18 cellular contexts compared by ENCODE assay signal in genomic region chr6:33718713-33719112, GRCh38. TPM values are rescaled to one million over a fixed set of nuclear protein-coding genes. Genes with fewer than 3 reads are reported as not detected.
DNase-seq lines count a peak whose midpoint lies in the region; ATAC-seq, FAIRE-seq and TF ChIP-seq lines count a peak whose summit lies in the region.
"Had no signal": no experiment of that assay in that cellular context is flagged by ENCODE, and none has a peak within 500 bp of the region (broad histone marks: within the 10 kb centered on the region; RNA-seq: fewer than 3 reads in every experiment).

No MANE protein-coding gene starts in this region.

- no peaks in the 10 kb centered on the region for H3K79me2 ChIP-seq in GM12878 (ENCODE audit: control insufficient read depth, insufficient read depth, low read length)

- no peak for TF ChIP-seq EP300 in GM12878 (IDR thresholded peaks at IDR 0.05; ENCODE audit: borderline replicate concordance in 1 of 2, control insufficient read depth in 1 of 2, low read depth in 2 of 2, low read length in 2 of 2)

- no peaks in the 10 kb centered on the region for H4K20me1 ChIP-seq in GM12878 (ENCODE audit: control insufficient read depth, insufficient read depth)

- H3K27me3 ChIP-seq in GM12878 (replicated peaks in 1 of 2; ENCODE audit: control insufficient read depth in 2 of 2, insufficient read depth in 2 of 2, low read length in 1 of 2): peaks cover 4 to 6% of the 10 kb centered on the region in 2 experiments; a peak in 2 of 4 replicates
- no peaks in the 10 kb centered on the region for H3K27me3 ChIP-seq in psoas muscle (ENCODE audit: insufficient read depth in 3 of 3, low read length in 2 of 3)

- H3K4me1 Mint-ChIP-seq in stimulated activated naive CD8-positive, alpha-beta T cell treated with anti-CD3 and anti-CD28 coated beads, Interleukin-15, amount 100 ng/mL, for 72 hours: peaks cover 5% of the 10 kb centered on the region
- peaks cover 11% of the 10 kb centered on the region for H3K4me1 Mint-ChIP-seq in chondrocyte (ENCODE audit: low read depth)

- H3K36me3 Mint-ChIP-seq in chondrocyte (ENCODE audit: low read depth): no peaks in the 10 kb centered on the region

- no peak overlapping the region for H3K4me3 Mint-ChIP-seq in stimulated activated naive CD8-positive, alpha-beta T cell treated with anti-CD3 and anti-CD28 coated beads, Interleukin-15, amount 100 ng/mL, for 72 hours
- no peak overlapping the region for H3K4me3 Mint-ChIP-seq in chondrocyte (ENCODE audit: unreplicated experiment)

- intact Hi-C loops in GM12878 (cut with micrococcal nuclease; ENCODE audit: unreplicated experiment): no loop called here
- intact Hi-C loops in psoas muscle (cut with DNase I): no loop called here

- DNase-seq in stimulated activated naive CD8-positive, alpha-beta T cell treated with anti-CD3 and anti-CD28 coated beads, Interleukin-15, amount 100 ng/mL, for 72 hours: no peak
- DNase-seq in stimulated activated naive CD8-positive, alpha-beta T cell treated with anti-CD3 and anti-CD28 coated beads, Interleukin-15, Interleukin-2, amounts not matched to agents 100 U/mL and 50 U/mL, for 24 hours: no peak
- DNase-seq in GM12878 (ENCODE audit: low read depth, low spot score) (no peak), psoas muscle (no peak), caudate nucleus (lab: John Stamatoyannopoulos, UW) (no peak), chondrocyte (ENCODE audit: low spot score) (no peak), H54 (ENCODE audit: insufficient read length, low spot score) (no peak)
- DNase-seq: activated CD4-positive, alpha-beta T cell treated with anti-CD3 and anti-CD28 coated beads for 48 hours; activated effector memory CD4-positive, alpha-beta T cell treated with Interleukin-2 at 50 U/mL for 16 hours; islet precursor cell; mesendoderm; NCI-H1048; NCI-H2081 treated with DMSO at 0.1 percent for 48 hours; trophoblast cell had no signal

- H3K9me3 ChIP-seq in GM12878 (replicated peaks; ENCODE audit: control insufficient read depth, insufficient read depth, low read length) (no peaks in the 10 kb centered on the region), psoas muscle (no peaks in the 10 kb centered on the region)

- ATAC-seq in stimulated activated naive CD8-positive, alpha-beta T cell treated with anti-CD3 and anti-CD28 coated beads, Interleukin-15, amount 100 ng/mL, for 72 hours: peak; percentile 40
- ATAC-seq in stimulated activated naive CD8-positive, alpha-beta T cell treated with anti-CD3 and anti-CD28 coated beads, Interleukin-15, Interleukin-2, amounts not matched to agents 100 U/mL and 50 U/mL, for 24 hours: no peak
- ATAC-seq in GM12878: peak; percentile 27
- peak in 3 of 4 donors; percentile 5 to 18 (median 8) for ATAC-seq in psoas muscle
- no peak for ATAC-seq in HG03342 (IDR thresholded peaks at IDR 0.05; ENCODE audit: unreplicated experiment)
- ATAC-seq: HCT116 had no signal

- H3K4me1 ChIP-seq in GM12878 (ENCODE audit: control insufficient read depth, insufficient read depth, low read length) (peaks cover 12% of the 10 kb centered on the region), psoas muscle (peaks cover 6% of the 10 kb centered on the region)

- POLR2A ChIA-PET in GM12878 (lab: Charles Lee): no interaction called here

- no peak overlapping the region for H3K27ac Mint-ChIP-seq in stimulated activated naive CD8-positive, alpha-beta T cell treated with anti-CD3 and anti-CD28 coated beads, Interleukin-15, amount 100 ng/mL, for 72 hours
- no peak overlapping the region for H3K27ac Mint-ChIP-seq in chondrocyte (ENCODE audit: unreplicated experiment)

- SMC1A ChIA-PET in GM12878 (lab: Charles Lee; ENCODE audit: uncharacterized antibody, unreplicated experiment): no interaction called here

- TF ChIP-seq RAD21 in GM12878 (IDR thresholded peaks at IDR 0.05; ENCODE audit: insufficient read depth, low read depth, low read length): no peak

- H3K27ac ChIP-seq in GM12878 (ENCODE audit: control insufficient read depth, insufficient read depth) (no peak overlapping the region), psoas muscle (peak overlapping the region; percentile 69), caudate nucleus (ENCODE audit: low read depth, low read length) (no peak overlapping the region)

- RAD21 ChIA-PET in GM12878 (lab: Charles Lee; ENCODE audit: unreplicated experiment): no interaction called here

- no peak for FAIRE-seq in GM12878 (lab: Jason Lieb, UNC)
- no peak for FAIRE-seq in H54 (lab: Jason Lieb, UNC)

- 57% methylated on average over 2 of the region's 2 CpGs for WGBS in GM12878 (ENCODE audit: insufficient coverage, insufficient replicate concordance, low lambda C conversion rate, missing lambda C conversion rate)
- 95 to 100% (median 99%) methylated on average over 2 of the region's 2 CpGs for WGBS in psoas muscle, 3 donors

- no peaks in the 10 kb centered on the region for H3K9me3 Mint-ChIP-seq in stimulated activated naive CD8-positive, alpha-beta T cell treated with anti-CD3 and anti-CD28 coated beads, Interleukin-15, amount 100 ng/mL, for 72 hours
- H3K9me3 Mint-ChIP-seq in chondrocyte (ENCODE audit: low read depth): no peaks in the 10 kb centered on the region

- in situ Hi-C loops in GM12878 (cut with MboI): no loop called here

- H3K4me3 ChIP-seq in GM12878 (no peak overlapping the region), psoas muscle (no peak overlapping the region)

- no TSS peak for BruUV-seq in GM12878 (replicated peaks; lab: Mats Ljungman, UMichigan)

- TF ChIP-seq POLR2A in GM12878 (IDR thresholded peaks at IDR 0.05; ENCODE audit: low read depth, low read length): no peak
- no peak for TF ChIP-seq POLR2A in H54 (IDR thresholded peaks at IDR 0.05; ENCODE audit: low read depth, low read length)

- no peak overlapping the region for H3K9ac ChIP-seq in GM12878 (ENCODE audit: control insufficient read depth, insufficient read depth, low read length)

- H3K27me3 Mint-ChIP-seq in stimulated activated naive CD8-positive, alpha-beta T cell treated with anti-CD3 and anti-CD28 coated beads, Interleukin-15, amount 100 ng/mL, for 72 hours: no peaks in the 10 kb centered on the region
- H3K27me3 Mint-ChIP-seq in chondrocyte (ENCODE audit: low read depth): peaks cover 2% of the 10 kb centered on the region

- TF ChIP-seq CTCF in GM12878 (IDR thresholded peaks at IDR 0.05 in 2 of 3, conservative IDR thresholded peaks at IDR 0.05 in 1 of 3; ENCODE audit: control insufficient read depth in 2 of 3, extremely low read depth in 1 of 3, insufficient read depth in 1 of 3, low read depth in 3 of 3, low read length in 3 of 3) (no peak), psoas muscle (IDR thresholded peaks at IDR 0.05) (no peak), chondrocyte (IDR thresholded peaks at IDR 0.05) (no peak)

- H2AFZ ChIP-seq in GM12878 (ENCODE audit: control insufficient read depth, low read depth, low read length): no peak overlapping the region

- H3K36me3 ChIP-seq in GM12878 (ENCODE audit: control insufficient read depth in 2 of 2, insufficient read depth in 2 of 2, low read length in 1 of 2) (no peaks in the 10 kb centered on the region; a peak in 1 of 4 replicates), psoas muscle (ENCODE audit: insufficient read depth in 1 of 2, low read depth in 1 of 2) (peaks cover 0 to 25% of the 10 kb centered on the region in 2 donors)

- no peak overlapping the region for H3K4me2 ChIP-seq in GM12878 (ENCODE audit: control insufficient read depth, insufficient read depth)

- CTCF ChIA-PET in GM12878 (lab: Yijun Ruan, JAX): interaction anchor here (0.9 kb wide), 1 partner anchor 8 kb away, joined by 3 read pairs; the partner anchor contains the start of gene UQCC2

TF ChIP-seq in GM12878, 131 proteins besides CTCF, POLR2A, EP300 and RAD21 (continues in another document):
- TF ChIP-seq POU2F2 (IDR thresholded peaks at IDR 0.05; ENCODE audit: borderline replicate concordance, low read depth, low read length): no peak

RNA-seq across cellular contexts. Expression of gene UQCC2, which starts 7.2 kb away (rescaled TPM):
- total RNA-seq in GM12878 (2013; cell fraction: nucleolus; rRNA removed): 12.7 and 13.3 TPM in 2 replicates
- total RNA-seq in GM12878 (2014; rRNA removed): 40.6 and 44.0 TPM in 2 replicates
- total RNA-seq in GM12878 (2014; rRNA removed; fragmentation: Illumina TruSeq; extraction: Trizol): 54.5 and 60.1 TPM in 2 replicates
- total RNA-seq in GM12878 (2021): 80.6 and 90.2 TPM in 2 replicates
- 7.9 TPM for polyA plus RNA-seq in GM12878 (2011; ENCODE audit: low read depth)
- polyA plus RNA-seq in GM12878 (2011; rRNA removed): 37.1 and 44.3 TPM in 2 replicates
- 12.9 and 21.3 TPM in 2 replicates for polyA plus RNA-seq in GM12878 (2011; cell fraction: cytosol; rRNA removed)
- polyA plus RNA-seq in GM12878 (2011; cell fraction: nucleus; rRNA removed): 11.8 and 18.5 TPM in 2 replicates
- 56.3 and 86.6 TPM in 2 replicates for polyA plus RNA-seq in GM12878 (2012)
- 27.3 and 61.8 TPM in 2 replicates for polyA plus RNA-seq in GM12878 (2014; fragmentation: Illumina TruSeq; extraction: Trizol)
- 100 to 1,000 TPM; 433 to 478 TPM for polyA plus RNA-seq in GM12878 (2014; fragmentation: Nextera tagmentation; extraction: Ambion mirVana)
- 43.5 and 44.2 TPM in 2 replicates for polyA plus RNA-seq in GM12878 (2014; rRNA removed)
- polyA plus RNA-seq in GM12878 (2016; fragmentation: Nextera tagmentation; extraction: Ambion mirVana): 100 to 1,000 TPM; 206 to 230 TPM
- 6.4 and 8.3 TPM in 2 replicates for polyA minus RNA-seq in GM12878 (2011; rRNA and poly(A)+ RNA removed)
- 7.2 and 16.2 TPM in 2 replicates for polyA minus RNA-seq in GM12878 (2011; cell fraction: cytosol; rRNA and poly(A)+ RNA removed)
- 4.1 and 5.9 TPM in 2 replicates for polyA minus RNA-seq in GM12878 (2011; cell fraction: nucleus; rRNA and poly(A)+ RNA removed)
- 100 to 1,000 TPM; 118 to 184 (median 145) TPM for total RNA-seq in psoas muscle
- 100 to 1,000 TPM; 129 to 158 (median 141) TPM for polyA plus RNA-seq in psoas muscle
- 64.5 to 80.2 TPM (median 67.6 TPM) in 3 replicates for total RNA-seq in chondrocyte

RNA-seq across cellular contexts. Expression of gene IP6K3, which starts 28.0 kb away (rescaled TPM):
- not detected in 2 replicates for total RNA-seq in GM12878 (2013; cell fraction: nucleolus; rRNA removed)
- total RNA-seq in GM12878 (2014; rRNA removed): not detected in 2 replicates
- total RNA-seq in GM12878 (2014; rRNA removed; fragmentation: Illumina TruSeq; extraction: Trizol): not detected in 2 replicates
- not detected in 2 replicates for total RNA-seq in GM12878 (2021)
- not detected for polyA plus RNA-seq in GM12878 (2011; ENCODE audit: low read depth)
- polyA plus RNA-seq in GM12878 (2011; rRNA removed): 0.15 TPM in 1 of 2 replicates, not detected in the other
- polyA plus RNA-seq in GM12878 (2011; cell fraction: cytosol; rRNA removed): 0.01 TPM in 1 of 2 replicates, not detected in the other
- polyA plus RNA-seq in GM12878 (2011; cell fraction: nucleus; rRNA removed): not detected in 2 replicates
- polyA plus RNA-seq in GM12878 (2012): not detected in 2 replicates
- polyA plus RNA-seq in GM12878 (2014; fragmentation: Illumina TruSeq; extraction: Trizol): not detected in 2 replicates
- polyA plus RNA-seq in GM12878 (2014; fragmentation: Nextera tagmentation; extraction: Ambion mirVana): under 1 TPM in 1 of 2 experiments, not detected in 1; 0.02 TPM
- polyA plus RNA-seq in GM12878 (2014; rRNA removed): not detected in 2 replicates
- under 1 TPM in 1 of 2 experiments, not detected in 1; 0.09 TPM for polyA plus RNA-seq in GM12878 (2016; fragmentation: Nextera tagmentation; extraction: Ambion mirVana)
- polyA minus RNA-seq in GM12878 (2011; rRNA and poly(A)+ RNA removed): not detected in 2 replicates
- polyA minus RNA-seq in GM12878 (2011; cell fraction: cytosol; rRNA and poly(A)+ RNA removed): not detected in 2 replicates
- not detected in 2 replicates for polyA minus RNA-seq in GM12878 (2011; cell fraction: nucleus; rRNA and poly(A)+ RNA removed)
- total RNA-seq in psoas muscle: 100 to 1,000 TPM; 113 to 363 (median 306) TPM
- polyA plus RNA-seq in psoas muscle: 100 to 1,000 TPM in 2 of 3 donors, 10 to 100 TPM in 1; 95.7 to 220 (median 175) TPM
- 6.1 to 9.0 TPM (median 6.5 TPM) in 3 replicates for total RNA-seq in chondrocyte
- total RNA-seq: Daoy had no signal
- polyA plus RNA-seq: neural cell had no signal

Comparison
In these comparisons a context has a peak if more than half of its experiments do, and no peak if none do; other contexts are left out.
1. ATAC-seq: peak in stimulated activated naive CD8-positive, alpha-beta T cell treated with anti-CD3 and anti-CD28 coated beads, Interleukin-15, amount 100 ng/mL, for 72 hours (single experiment), GM12878 (single experiment) and psoas muscle (3 of 4); none in stimulated activated naive CD8-positive, alpha-beta T cell treated with anti-CD3 and anti-CD28 coated beads, Interleukin-15, Interleukin-2, amounts not matched to agents 100 U/mL and 50 U/mL, for 24 hours (single experiment) and HG03342 (single experiment).
2. RNA of gene IP6K3, which starts 28.0 kb away (total RNA-seq): 113 to 363 TPM in psoas muscle; 6.1 to 9.0 TPM in chondrocyte and not detected in GM12878; every median in the first group is over 10 times any median in the second.